In genomic region chr16:75938818-75939217, GRCh38 we compare ENCODE assay signal across 17 cellular contexts.
"Had no signal": no experiment of that assay in that cellular context is flagged by ENCODE, and none has a peak within 500 bp of the region (broad histone marks: within the 10 kb centered on the region; RNA-seq: fewer than 3 reads in every experiment).

No MANE protein-coding gene starts in this region.

- ATAC-seq: activated naive CD4-positive, alpha-beta T cell treated with anti-CD3 and anti-CD28 coated beads, Interleukin-2, amount 50 U/mL, for 72 hours; left cardiac atrium; natural killer cell treated with Interleukin-12 subunit alpha and Interleukin-12 subunit beta and Interleukin-15 and Interleukin-18, amount 100 ng/mL, for 72 hours; stimulated activated effector memory CD8-positive, alpha-beta T cell treated with anti-CD3 and anti-CD28 coated beads, Interleukin-12 subunit alpha, Interleukin-12 subunit beta, amount 100 ng/mL, for 72 hours had no signal

- H3K4me1 ChIP-seq: adrenal gland, parathyroid adenoma, sigmoid colon, upper lobe of left lung had no signal

- H3K9me3 ChIP-seq: adrenal gland, sigmoid colon, thoracic aorta had no signal

- H3K36me3 Mint-ChIP-seq: activated naive CD4-positive, alpha-beta T cell treated with anti-CD3 and anti-CD28 coated beads, Interleukin-2, amount 50 U/mL, for 72 hours; natural killer cell treated with Interleukin-12 subunit alpha and Interleukin-12 subunit beta and Interleukin-15 and Interleukin-18, amount 100 ng/mL, for 72 hours; stimulated activated effector memory CD8-positive, alpha-beta T cell treated with anti-CD3 and anti-CD28 coated beads, Interleukin-12 subunit alpha, Interleukin-12 subunit beta, amount 100 ng/mL, for 72 hours had no signal

- H3K4me3 ChIP-seq: adrenal gland, hepatocyte, sigmoid colon, thoracic aorta, upper lobe of left lung had no signal

- H3K27ac Mint-ChIP-seq: activated naive CD4-positive, alpha-beta T cell treated with anti-CD3 and anti-CD28 coated beads, Interleukin-2, amount 50 U/mL, for 72 hours; natural killer cell treated with Interleukin-12 subunit alpha and Interleukin-12 subunit beta and Interleukin-15 and Interleukin-18, amount 100 ng/mL, for 72 hours; stimulated activated effector memory CD8-positive, alpha-beta T cell treated with anti-CD3 and anti-CD28 coated beads, Interleukin-12 subunit alpha, Interleukin-12 subunit beta, amount 100 ng/mL, for 72 hours had no signal

- H3K27ac ChIP-seq: adrenal gland, hepatocyte, parathyroid adenoma, sigmoid colon, thoracic aorta, upper lobe of left lung, WERI-Rb-1 had no signal

- H3K4me1 Mint-ChIP-seq: stimulated activated effector memory CD8-positive, alpha-beta T cell treated with anti-CD3 and anti-CD28 coated beads, Interleukin-12 subunit alpha, Interleukin-12 subunit beta, amount 100 ng/mL, for 72 hours had no signal

- DNase-seq: activated CD4-positive, alpha-beta T cell treated with anti-CD3 and anti-CD28 coated beads for 1 hour; activated CD4-positive, alpha-beta T cell treated with anti-CD3 and anti-CD28 coated beads, Interleukin-2, amount 50 U/mL, for 48 hours; activated gamma-delta T cell; adrenal gland; effector CD8-positive, alpha-beta T cell; foreskin fibroblast; left cardiac atrium; sigmoid colon; stimulated activated CD4-positive, alpha-beta T cell treated with anti-CD3 and anti-CD28 coated beads, Interleukin-4, amount 100 ng/mL, for 24 hours; WERI-Rb-1 had no signal

- H3K27me3 ChIP-seq: adrenal gland, hepatocyte, sigmoid colon, upper lobe of left lung had no signal

- H3K36me3 ChIP-seq: adrenal gland, sigmoid colon, thoracic aorta, upper lobe of left lung, WERI-Rb-1 had no signal

- H3K4me3 Mint-ChIP-seq: natural killer cell treated with Interleukin-12 subunit alpha and Interleukin-12 subunit beta and Interleukin-15 and Interleukin-18, amount 100 ng/mL, for 72 hours; stimulated activated effector memory CD8-positive, alpha-beta T cell treated with anti-CD3 and anti-CD28 coated beads, Interleukin-12 subunit alpha, Interleukin-12 subunit beta, amount 100 ng/mL, for 72 hours had no signal
